ENCODE assay signal across 14 cellular contexts in genomic region chr17:66431080-66431795, GRCh38.
DNase-seq lines count a peak whose midpoint lies in the region; ATAC-seq and TF ChIP-seq lines count a peak whose summit lies in the region.
"Had no signal": no experiment of that assay in that cellular context is flagged by ENCODE, and none has a peak within 500 bp of the region (broad histone marks: within the 10 kb centered on the region; RNA-seq: fewer than 3 reads in every experiment).

No MANE protein-coding gene starts in this region.

- 70 to 76% methylated on average over 8 of the region's 8 CpGs for WGBS in tibial nerve, 2 donors

- H3K27me3 ChIP-seq in tibial nerve: no peaks in the 10 kb centered on the region
- H3K27me3 ChIP-seq: MG63 had no signal

- no peak for TF ChIP-seq EP300 in tibial nerve (IDR thresholded peaks at IDR 0.05)

- no peak for ATAC-seq in activated naive CD8-positive, alpha-beta T cell treated with anti-CD3 and anti-CD28 coated beads, Interleukin-2, amount 50 U/mL, for 24 hours
- ATAC-seq: activated T-cell treated with anti-CD3 and anti-CD28 coated beads, Interleukin-2, amount 50 U/mL, for 72 hours had no signal

- H3K4me3 ChIP-seq in fibroblast of villous mesenchyme (ENCODE audit: low read depth, low read length): no peak overlapping the region
- H3K4me3 ChIP-seq in tibial nerve: no peak overlapping the region
- H3K4me3 ChIP-seq: left ventricle myocardium inferior, MG63 had no signal

- DNase-seq in activated naive CD8-positive, alpha-beta T cell treated with anti-CD3 and anti-CD28 coated beads for 36 hours: no peak
- DNase-seq in activated naive CD8-positive, alpha-beta T cell treated with anti-CD3 and anti-CD28 coated beads, Interleukin-2, amount 50 U/mL, for 24 hours: no peak
- DNase-seq in fibroblast of villous mesenchyme (ENCODE audit: low read depth): peak; percentile 70
- DNase-seq in globus pallidus (ENCODE audit: low spot score): no peak
- DNase-seq in activated T-cell treated with anti-CD3 and anti-CD28 coated beads for 4 hours: no peak
- no peak for DNase-seq in SKM-1 (lab: John Stamatoyannopoulos, UW; ENCODE audit: unreplicated experiment)
- DNase-seq in tibial nerve (ENCODE audit: low spot score in 2 of 2): no peak
- DNase-seq: activated T-cell treated with anti-CD3 and anti-CD28 coated beads, Interleukin-2, amount 50 U/mL, for 72 hours; DND-41; left ventricle myocardium inferior; SHP77; stimulated activated CD4-positive, alpha-beta T cell treated with anti-CD3 and anti-CD28 coated beads, Interleukin-4, amount 100 ng/mL, for 1 hour had no signal

- no peaks in the 10 kb centered on the region for H3K36me3 ChIP-seq in tibial nerve
- H3K36me3 ChIP-seq: left ventricle myocardium inferior, MG63 had no signal

- H3K27ac Mint-ChIP-seq in activated naive CD8-positive, alpha-beta T cell: peak overlapping the region; percentile 5
- H3K27ac Mint-ChIP-seq in activated naive CD8-positive, alpha-beta T cell treated with anti-CD3 and anti-CD28 coated beads for 36 hours: no peak overlapping the region
- H3K27ac Mint-ChIP-seq in activated naive CD8-positive, alpha-beta T cell treated with anti-CD3 and anti-CD28 coated beads, Interleukin-2, amount 50 U/mL, for 24 hours: peak overlapping the region; percentile 12
- H3K27ac Mint-ChIP-seq: activated T-cell treated with anti-CD3 and anti-CD28 coated beads, Interleukin-2, amount 50 U/mL, for 72 hours had no signal

- peaks cover 4% of the 10 kb centered on the region for H3K36me3 Mint-ChIP-seq in activated naive CD8-positive, alpha-beta T cell
- peaks cover 16% of the 10 kb centered on the region for H3K36me3 Mint-ChIP-seq in activated naive CD8-positive, alpha-beta T cell treated with anti-CD3 and anti-CD28 coated beads for 36 hours
- H3K36me3 Mint-ChIP-seq in activated naive CD8-positive, alpha-beta T cell treated with anti-CD3 and anti-CD28 coated beads, Interleukin-2, amount 50 U/mL, for 24 hours (ENCODE audit: low read depth): peaks cover 4% of the 10 kb centered on the region

- no peak for TF ChIP-seq POLR2A in tibial nerve (IDR thresholded peaks at IDR 0.05)

- peaks cover 52% of the 10 kb centered on the region for H3K4me1 Mint-ChIP-seq in activated naive CD8-positive, alpha-beta T cell (ENCODE audit: low read depth)
- H3K4me1 Mint-ChIP-seq in activated naive CD8-positive, alpha-beta T cell treated with anti-CD3 and anti-CD28 coated beads for 36 hours: peaks cover 52% of the 10 kb centered on the region
- H3K4me1 Mint-ChIP-seq in activated naive CD8-positive, alpha-beta T cell treated with anti-CD3 and anti-CD28 coated beads, Interleukin-2, amount 50 U/mL, for 24 hours: peaks cover 58% of the 10 kb centered on the region

- no peak for TF ChIP-seq CTCF in fibroblast of villous mesenchyme (IDR thresholded peaks at IDR 0.05; ENCODE audit: insufficient read depth, low read depth, low read length)
- TF ChIP-seq CTCF in tibial nerve (IDR thresholded peaks at IDR 0.05): no peak

- no peaks in the 10 kb centered on the region for H3K27me3 Mint-ChIP-seq in activated naive CD8-positive, alpha-beta T cell
- H3K27me3 Mint-ChIP-seq in activated naive CD8-positive, alpha-beta T cell treated with anti-CD3 and anti-CD28 coated beads for 36 hours: no peaks in the 10 kb centered on the region
- no peaks in the 10 kb centered on the region for H3K27me3 Mint-ChIP-seq in activated naive CD8-positive, alpha-beta T cell treated with anti-CD3 and anti-CD28 coated beads, Interleukin-2, amount 50 U/mL, for 24 hours

- H3K4me3 Mint-ChIP-seq in activated naive CD8-positive, alpha-beta T cell: no peak overlapping the region
- no peak overlapping the region for H3K4me3 Mint-ChIP-seq in activated naive CD8-positive, alpha-beta T cell treated with anti-CD3 and anti-CD28 coated beads for 36 hours
- no peak overlapping the region for H3K4me3 Mint-ChIP-seq in activated naive CD8-positive, alpha-beta T cell treated with anti-CD3 and anti-CD28 coated beads, Interleukin-2, amount 50 U/mL, for 24 hours
- H3K4me3 Mint-ChIP-seq: activated T-cell treated with anti-CD3 and anti-CD28 coated beads, Interleukin-2, amount 50 U/mL, for 72 hours had no signal

- no peaks in the 10 kb centered on the region for H3K9me3 ChIP-seq in tibial nerve
- H3K9me3 ChIP-seq: left ventricle myocardium inferior, MG63 had no signal

- H3K27ac ChIP-seq in tibial nerve: peak overlapping the region in 1 of 4 donors; percentile 46
- H3K27ac ChIP-seq: left ventricle myocardium inferior had no signal

- H3K9me3 Mint-ChIP-seq in activated naive CD8-positive, alpha-beta T cell (ENCODE audit: low read depth): no peaks in the 10 kb centered on the region
- H3K9me3 Mint-ChIP-seq in activated naive CD8-positive, alpha-beta T cell treated with anti-CD3 and anti-CD28 coated beads for 36 hours: no peaks in the 10 kb centered on the region
- H3K9me3 Mint-ChIP-seq in activated naive CD8-positive, alpha-beta T cell treated with anti-CD3 and anti-CD28 coated beads, Interleukin-2, amount 50 U/mL, for 24 hours: no peaks in the 10 kb centered on the region
- H3K9me3 Mint-ChIP-seq: activated T-cell treated with anti-CD3 and anti-CD28 coated beads, Interleukin-2, amount 50 U/mL, for 72 hours had no signal

- peaks cover 0 to 50% (median 26%) of the 10 kb centered on the region in 4 donors for H3K4me1 ChIP-seq in tibial nerve
- H3K4me1 ChIP-seq: left ventricle myocardium inferior had no signal
